ENCODE assay signal across 6 cellular contexts in genomic region chr6:30914854-30915590, GRCh38. TPM values are rescaled to one million over a fixed set of nuclear protein-coding genes. Genes with fewer than 3 reads are reported as not detected.
A peak's percentile ranks its signal among the peaks of the same experiment; 100 is the strongest.
DNase-seq lines count a peak whose midpoint lies in the region; ATAC-seq and TF ChIP-seq lines count a peak whose summit lies in the region.

No MANE protein-coding gene starts in this region.

- H3K27me3 ChIP-seq in WERI-Rb-1 (ENCODE audit: insufficient read depth, low read depth, severe bottlenecking) = no peaks in the 10 kb centered on the region

- H3K4me3 Mint-ChIP-seq in CD14-positive monocyte = peak overlapping the region; percentile 94 to 96

- peak overlapping the region; percentile 53 for H3K4me3 ChIP-seq in WERI-Rb-1 (ENCODE audit: low read depth, low read length)

- no peaks in the 10 kb centered on the region for H3K27me3 Mint-ChIP-seq in CD14-positive monocyte (ENCODE audit: low read depth in 3 of 3)

- DNase-seq in CD14-positive monocyte (ENCODE audit: low spot score) (no peak), WERI-Rb-1 (no peak), inferior parietal cortex (ENCODE audit: extremely low spot score) (peak; percentile 36), NCI-H1694 (lab: John Stamatoyannopoulos, UW) (no peak), SKM-1 (lab: John Stamatoyannopoulos, UW; ENCODE audit: unreplicated experiment) (no peak)

- no peaks in the 10 kb centered on the region for H3K9me3 ChIP-seq in WERI-Rb-1 (ENCODE audit: severe bottlenecking)

- peak overlapping the region; percentile 78 for H3K27ac ChIP-seq in WERI-Rb-1

- H3K27ac Mint-ChIP-seq in CD14-positive monocyte = peak overlapping the region in 4 of 7 donors; percentile 30 to 87 (median 76)

- ATAC-seq in HG03378 (IDR thresholded peaks at IDR 0.05; ENCODE audit: unreplicated experiment) = no peak

- TF ChIP-seq CTCF in CD14-positive monocyte (IDR thresholded peaks at IDR 0.05) (no peak), WERI-Rb-1 (IDR thresholded peaks at IDR 0.05; ENCODE audit: low read depth, low read length) (no peak)

- H3K36me3 Mint-ChIP-seq in CD14-positive monocyte = peaks cover 59 to 65% of the 10 kb centered on the region in 2 donors

- peaks cover 71% of the 10 kb centered on the region for H3K36me3 ChIP-seq in WERI-Rb-1

- peaks cover 24% of the 10 kb centered on the region for H3K4me1 Mint-ChIP-seq in CD14-positive monocyte

- H3K9me3 Mint-ChIP-seq in CD14-positive monocyte = no peaks in the 10 kb centered on the region

- intact Hi-C loops in CD14-positive monocyte (cut with micrococcal nuclease) = loop anchor here in 1 of 2 donors (10.0 kb wide), 1 partner anchor 170 kb away; no protein-coding TSS in a partner anchor

RNA-seq across cellular contexts. Expression of gene VARS2, which starts 1.0 kb away (rescaled TPM):
- 1 to 10 TPM; 7.6 to 8.1 TPM for polyA plus RNA-seq in CD14-positive monocyte

RNA-seq across cellular contexts. Expression of gene GTF2H4, which starts 7.0 kb away (rescaled TPM):
- 1 to 10 TPM; 3.6 to 6.0 TPM for polyA plus RNA-seq in CD14-positive monocyte

RNA-seq across cellular contexts. Expression of gene SFTA2, which starts 16.9 kb away (rescaled TPM):
- polyA plus RNA-seq in CD14-positive monocyte = not detected

RNA-seq across cellular contexts. Expression of gene MUCL3, which starts 25.8 kb away (rescaled TPM):
- polyA plus RNA-seq in CD14-positive monocyte = not detected

RNA-seq across cellular contexts. Expression of gene DDR1, which starts 30.7 kb away (rescaled TPM):
- under 1 TPM; 0.39 to 0.51 TPM for polyA plus RNA-seq in CD14-positive monocyte
